ENCODE assay signal across 2 cellular contexts in the genomic region with DNA sequence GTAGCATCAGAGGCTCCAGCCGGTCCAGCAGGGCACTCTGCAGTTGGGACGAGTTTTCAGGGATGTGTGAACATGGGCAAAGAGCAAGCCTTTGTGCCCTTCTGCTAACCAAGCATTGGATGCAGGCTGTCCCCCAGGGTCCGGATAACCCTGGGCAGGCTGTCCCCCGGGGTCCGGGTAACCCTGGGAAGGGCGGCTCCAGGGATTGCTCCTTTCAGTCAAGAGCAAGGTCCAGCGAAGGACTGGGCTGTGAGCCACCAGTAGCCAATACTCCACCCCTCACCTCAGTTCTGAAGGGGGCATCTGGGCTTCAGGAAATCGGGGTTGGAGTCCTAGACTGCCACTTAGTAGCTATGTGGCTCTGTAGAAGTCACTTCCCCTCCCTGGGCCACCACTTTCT.
TF ChIP-seq lines count a peak whose summit lies in the region.

No MANE protein-coding gene starts in this region.

TF ChIP-seq in IMR-90, 13 proteins besides CTCF, POLR2A, EP300 and RAD21:
- no peak for TF ChIP-seq BHLHE40 (IDR thresholded peaks at IDR 0.05; ENCODE audit: low read depth, low read length)
- TF ChIP-seq RCOR1 (IDR thresholded peaks at IDR 0.05; ENCODE audit: insufficient replicate concordance, low read length), result no peak
- no peak for TF ChIP-seq USF2 (IDR thresholded peaks at IDR 0.05; ENCODE audit: low read depth, low read length)
- no peak for TF ChIP-seq CEBPB (IDR thresholded peaks at IDR 0.05; ENCODE audit: low read depth, low read length)
- no peak for TF ChIP-seq NFE2L2 (IDR thresholded peaks at IDR 0.05; ENCODE audit: low read depth, low read length)
- TF ChIP-seq MAFK (IDR thresholded peaks at IDR 0.05; ENCODE audit: low read depth, low read length), result no peak
- TF ChIP-seq SMC3 (IDR thresholded peaks at IDR 0.05; ENCODE audit: low read depth, low read length), result no peak
- no peak for TF ChIP-seq RFX5 (IDR thresholded peaks at IDR 0.05; ENCODE audit: low read depth, low read length)
- no peak for TF ChIP-seq MAZ (IDR thresholded peaks at IDR 0.05; ENCODE audit: borderline replicate concordance, low read depth, low read length)
- no peak for TF ChIP-seq MXI1 (IDR thresholded peaks at IDR 0.05; ENCODE audit: borderline replicate concordance, low read depth, low read length)

TF ChIP-seq in H1, 55 proteins besides CTCF, POLR2A, EP300 and RAD21:
- no peak for TF ChIP-seq ATF2 (IDR thresholded peaks at IDR 0.05; ENCODE audit: low read length)
- TF ChIP-seq TAF7 (optimal IDR thresholded peaks at IDR 0.05; ENCODE audit: borderline replicate concordance, low read depth, low read length), result no peak
- no peak for TF ChIP-seq EGR1 (IDR thresholded peaks at IDR 0.05; ENCODE audit: borderline replicate concordance, low read depth, low read length)
- TF ChIP-seq BCL11A (IDR thresholded peaks at IDR 0.05; ENCODE audit: low read depth in 2 of 2, low read length in 2 of 2), result no peak
- TF ChIP-seq BRCA1 (IDR thresholded peaks at IDR 0.05; ENCODE audit: low read depth, low read length), result no peak
- no peak for TF ChIP-seq RFX5 (IDR thresholded peaks at IDR 0.05; ENCODE audit: borderline replicate concordance, low read depth, low read length)
- no peak for TF ChIP-seq TCF12 (IDR thresholded peaks at IDR 0.05; ENCODE audit: low read depth, low read length)
